In the genomic region with DNA sequence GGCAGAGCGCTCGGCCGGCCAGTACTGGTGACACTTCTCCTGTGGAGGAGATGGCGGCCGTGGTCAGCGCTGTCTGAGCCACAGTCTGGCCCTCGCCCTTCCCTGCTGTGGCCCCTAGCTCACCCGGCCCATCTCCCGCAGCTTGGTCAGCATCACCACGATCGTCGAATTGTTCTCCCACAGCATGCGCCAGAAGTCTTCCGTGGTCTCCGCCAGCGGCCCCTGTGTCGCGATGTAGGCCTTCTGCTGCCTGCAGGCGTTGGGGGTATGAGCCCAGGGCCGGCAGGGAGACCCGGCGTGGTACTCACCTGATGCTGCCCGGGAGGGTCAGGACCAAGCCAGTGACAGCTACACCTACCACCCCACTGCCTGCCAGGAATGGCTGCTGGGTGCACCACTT, we compare ENCODE assay signal across 27 cellular contexts.
"Had no signal": no experiment of that assay in that cellular context is flagged by ENCODE, and none has a peak within 500 bp of the region (broad histone marks: within the 10 kb centered on the region; RNA-seq: fewer than 3 reads in every experiment).

No MANE protein-coding gene starts in this region.

- H3K9me3 ChIP-seq: pancreas, psoas muscle, right lobe of liver, thoracic aorta, thyroid gland, vagina had no signal

- H3K27me3 Mint-ChIP-seq: naive thymus-derived CD8-positive, alpha-beta T cell; progenitor cell of endocrine pancreas; stimulated activated naive CD8-positive, alpha-beta T cell treated with anti-CD3 and anti-CD28 coated beads, Interleukin-15, Interleukin-2, amounts not matched to agents 100 ng/mL and 50 ng/mL, for 24 hours had no signal

- H3K9me3 Mint-ChIP-seq: natural killer cell treated with Interleukin-12 subunit alpha and Interleukin-12 subunit beta and Interleukin-15 and Interleukin-18, amount 100 ng/mL, for 72 hours; stimulated activated naive CD8-positive, alpha-beta T cell treated with anti-CD3 and anti-CD28 coated beads, Interleukin-15, Interleukin-2, amounts not matched to agents 100 ng/mL and 50 ng/mL, for 24 hours had no signal

- H3K4me1 Mint-ChIP-seq: nephron progenitor cell; neural crest cell; stimulated activated effector memory CD8-positive, alpha-beta T cell treated with anti-CD3 and anti-CD28 coated beads, Interleukin-12 subunit alpha, Interleukin-12 subunit beta, amount 100 ng/mL, for 72 hours; stimulated activated naive B cell treated with anti-CD40 and anti-IgM and Interleukin-4, amounts not matched to agents 10 μg/mL and 1 μg/mL and 100 μg/mL, for 72 hours had no signal

- H3K4me1 ChIP-seq: pancreas, psoas muscle, right lobe of liver, sigmoid colon, stomach, thyroid gland, upper lobe of left lung, vagina had no signal

- H3K27ac Mint-ChIP-seq: naive thymus-derived CD8-positive, alpha-beta T cell; natural killer cell treated with Interleukin-12 subunit alpha and Interleukin-12 subunit beta and Interleukin-15 and Interleukin-18, amount 100 ng/mL, for 72 hours; nephron progenitor cell; stimulated activated effector memory CD8-positive, alpha-beta T cell treated with anti-CD3 and anti-CD28 coated beads, Interleukin-12 subunit alpha, Interleukin-12 subunit beta, amount 100 ng/mL, for 72 hours; stimulated activated naive B cell treated with anti-CD40 and anti-IgM and Interleukin-4, amounts not matched to agents 10 μg/mL and 1 μg/mL and 100 μg/mL, for 72 hours; stimulated activated naive CD8-positive, alpha-beta T cell treated with anti-CD3 and anti-CD28 coated beads, Interleukin-15, Interleukin-2, amounts not matched to agents 100 ng/mL and 50 ng/mL, for 24 hours had no signal

- H3K36me3 Mint-ChIP-seq: natural killer cell treated with Interleukin-12 subunit alpha and Interleukin-12 subunit beta and Interleukin-15 and Interleukin-18, amount 100 ng/mL, for 72 hours; stimulated activated effector memory CD8-positive, alpha-beta T cell treated with anti-CD3 and anti-CD28 coated beads, Interleukin-12 subunit alpha, Interleukin-12 subunit beta, amount 100 ng/mL, for 72 hours had no signal

- H3K27ac ChIP-seq: pancreas, psoas muscle, right lobe of liver, sigmoid colon, stomach, thoracic aorta, thyroid gland, tibial nerve, upper lobe of left lung, vagina had no signal

- H3K4me3 Mint-ChIP-seq: naive thymus-derived CD8-positive, alpha-beta T cell; natural killer cell treated with Interleukin-12 subunit alpha and Interleukin-12 subunit beta and Interleukin-15 and Interleukin-18, amount 100 ng/mL, for 72 hours; nephron progenitor cell; neural crest cell; stimulated activated effector memory CD8-positive, alpha-beta T cell treated with anti-CD3 and anti-CD28 coated beads, Interleukin-12 subunit alpha, Interleukin-12 subunit beta, amount 100 ng/mL, for 72 hours; stimulated activated naive B cell treated with anti-CD40 and anti-IgM and Interleukin-4, amounts not matched to agents 10 μg/mL and 1 μg/mL and 100 μg/mL, for 72 hours; stimulated activated naive CD8-positive, alpha-beta T cell treated with anti-CD3 and anti-CD28 coated beads, Interleukin-15, Interleukin-2, amounts not matched to agents 100 ng/mL and 50 ng/mL, for 24 hours had no signal

- H3K27me3 ChIP-seq: pancreas, right lobe of liver, sigmoid colon, stomach, thyroid gland, tibial nerve, upper lobe of left lung, vagina had no signal

- ATAC-seq: naive thymus-derived CD8-positive, alpha-beta T cell; natural killer cell treated with Interleukin-12 subunit alpha and Interleukin-12 subunit beta and Interleukin-15 and Interleukin-18, amount 100 ng/mL, for 72 hours; pancreas; psoas muscle; right cardiac atrium; right lobe of liver; stimulated activated effector memory CD8-positive, alpha-beta T cell treated with anti-CD3 and anti-CD28 coated beads, Interleukin-12 subunit alpha, Interleukin-12 subunit beta, amount 100 ng/mL, for 72 hours; stimulated activated naive B cell treated with anti-CD40 and anti-IgM and Interleukin-4, amounts not matched to agents 10 μg/mL and 1 μg/mL and 100 μg/mL, for 72 hours had no signal

- H3K4me3 ChIP-seq: pancreas, psoas muscle, right lobe of liver, sigmoid colon, stomach, thoracic aorta, thyroid gland, tibial nerve, upper lobe of left lung, vagina had no signal

- DNase-seq: naive thymus-derived CD8-positive, alpha-beta T cell; nephron progenitor cell; occipital lobe; pancreas; psoas muscle; right cardiac atrium; right lobe of liver; sigmoid colon; small intestine; stimulated activated CD4-positive, alpha-beta T cell treated with anti-CD3 and anti-CD28 coated beads, Interleukin-15, amount 100 ng/mL, for 24 hours; stimulated activated CD4-positive, alpha-beta T cell treated with anti-CD3 and anti-CD28 coated beads, Interleukin-2, amount 100 ng/mL, for 24 hours; stimulated activated CD4-positive, alpha-beta T cell treated with anti-CD3 and anti-CD28 coated beads, Interleukin-2, amount 100 ng/mL, for 48 hours; stimulated activated CD4-positive, alpha-beta T cell treated with anti-CD3 and anti-CD28 coated beads, Interleukin-4, amount 100 ng/mL, for 24 hours; stimulated activated naive B cell treated with anti-CD40 and anti-IgM and Interleukin-4, amounts not matched to agents 10 μg/mL and 1 μg/mL and 100 μg/mL, for 72 hours; stimulated activated naive CD4-positive, alpha-beta T cell treated with Interleukin-2 at 50 U/mL for 16 hours; stomach; thyroid gland; trophoblast cell had no signal
